Comparison of ENCODE assay signal across 1 cellular context in the genomic region with DNA sequence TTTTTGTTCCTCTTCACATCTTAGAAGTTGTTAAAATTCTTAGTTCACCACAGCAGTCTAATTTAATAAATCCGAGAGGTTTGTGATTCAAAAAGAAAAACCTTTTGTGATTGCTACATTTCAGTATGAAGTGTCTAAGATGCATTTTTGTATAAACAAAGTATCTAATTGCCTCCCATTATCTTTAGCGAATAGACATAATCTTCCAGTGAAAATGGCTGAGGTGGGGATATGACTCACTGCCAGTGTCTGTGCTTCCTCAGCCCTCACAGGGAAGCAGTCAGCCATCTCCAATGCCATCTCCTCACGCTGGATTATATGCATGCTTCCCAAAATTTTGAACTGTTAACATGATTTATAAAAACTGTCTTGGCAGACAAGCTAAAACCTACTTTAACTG.
TF ChIP-seq lines count a peak whose summit lies in the region.

No MANE protein-coding gene starts in this region.

TF ChIP-seq in GM12878, 131 proteins besides CTCF, POLR2A, EP300 and RAD21 (continued from another document):
- TF ChIP-seq, protein P1, sequence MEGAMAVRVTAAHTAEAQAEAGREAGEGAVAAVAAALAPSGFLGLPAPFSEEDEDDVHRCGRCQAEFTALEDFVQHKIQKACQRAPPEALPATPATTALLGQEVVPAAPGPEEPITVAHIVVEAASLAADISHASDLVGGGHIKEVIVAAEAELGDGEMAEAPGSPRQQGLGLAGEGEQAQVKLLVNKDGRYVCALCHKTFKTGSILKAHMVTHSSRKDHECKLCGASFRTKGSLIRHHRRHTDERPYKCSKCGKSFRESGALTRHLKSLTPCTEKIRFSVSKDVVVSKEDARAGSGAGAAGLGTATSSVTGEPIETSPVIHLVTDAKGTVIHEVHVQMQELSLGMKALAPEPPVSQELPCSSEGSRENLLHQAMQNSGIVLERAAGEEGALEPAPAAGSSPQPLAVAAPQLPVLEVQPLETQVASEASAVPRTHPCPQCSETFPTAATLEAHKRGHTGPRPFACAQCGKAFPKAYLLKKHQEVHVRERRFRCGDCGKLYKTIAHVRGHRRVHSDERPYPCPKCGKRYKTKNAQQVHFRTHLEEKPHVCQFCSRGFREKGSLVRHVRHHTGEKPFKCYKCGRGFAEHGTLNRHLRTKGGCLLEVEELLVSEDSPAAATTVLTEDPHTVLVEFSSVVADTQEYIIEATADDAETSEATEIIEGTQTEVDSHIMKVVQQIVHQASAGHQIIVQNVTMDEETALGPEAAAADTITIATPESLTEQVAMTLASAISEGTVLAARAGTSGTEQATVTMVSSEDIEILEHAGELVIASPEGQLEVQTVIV (IDR thresholded peaks at IDR 0.05; ENCODE audit: borderline replicate concordance, partially characterized antibody): no peak
- TF ChIP-seq, protein P2, sequence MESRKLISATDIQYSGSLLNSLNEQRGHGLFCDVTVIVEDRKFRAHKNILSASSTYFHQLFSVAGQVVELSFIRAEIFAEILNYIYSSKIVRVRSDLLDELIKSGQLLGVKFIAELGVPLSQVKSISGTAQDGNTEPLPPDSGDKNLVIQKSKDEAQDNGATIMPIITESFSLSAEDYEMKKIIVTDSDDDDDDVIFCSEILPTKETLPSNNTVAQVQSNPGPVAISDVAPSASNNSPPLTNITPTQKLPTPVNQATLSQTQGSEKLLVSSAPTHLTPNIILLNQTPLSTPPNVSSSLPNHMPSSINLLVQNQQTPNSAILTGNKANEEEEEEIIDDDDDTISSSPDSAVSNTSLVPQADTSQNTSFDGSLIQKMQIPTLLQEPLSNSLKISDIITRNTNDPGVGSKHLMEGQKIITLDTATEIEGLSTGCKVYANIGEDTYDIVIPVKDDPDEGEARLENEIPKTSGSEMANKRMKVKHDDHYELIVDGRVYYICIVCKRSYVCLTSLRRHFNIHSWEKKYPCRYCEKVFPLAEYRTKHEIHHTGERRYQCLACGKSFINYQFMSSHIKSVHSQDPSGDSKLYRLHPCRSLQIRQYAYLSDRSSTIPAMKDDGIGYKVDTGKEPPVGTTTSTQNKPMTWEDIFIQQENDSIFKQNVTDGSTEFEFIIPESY (IDR thresholded peaks at IDR 0.05): no peak
- TF ChIP-seq, protein P3, sequence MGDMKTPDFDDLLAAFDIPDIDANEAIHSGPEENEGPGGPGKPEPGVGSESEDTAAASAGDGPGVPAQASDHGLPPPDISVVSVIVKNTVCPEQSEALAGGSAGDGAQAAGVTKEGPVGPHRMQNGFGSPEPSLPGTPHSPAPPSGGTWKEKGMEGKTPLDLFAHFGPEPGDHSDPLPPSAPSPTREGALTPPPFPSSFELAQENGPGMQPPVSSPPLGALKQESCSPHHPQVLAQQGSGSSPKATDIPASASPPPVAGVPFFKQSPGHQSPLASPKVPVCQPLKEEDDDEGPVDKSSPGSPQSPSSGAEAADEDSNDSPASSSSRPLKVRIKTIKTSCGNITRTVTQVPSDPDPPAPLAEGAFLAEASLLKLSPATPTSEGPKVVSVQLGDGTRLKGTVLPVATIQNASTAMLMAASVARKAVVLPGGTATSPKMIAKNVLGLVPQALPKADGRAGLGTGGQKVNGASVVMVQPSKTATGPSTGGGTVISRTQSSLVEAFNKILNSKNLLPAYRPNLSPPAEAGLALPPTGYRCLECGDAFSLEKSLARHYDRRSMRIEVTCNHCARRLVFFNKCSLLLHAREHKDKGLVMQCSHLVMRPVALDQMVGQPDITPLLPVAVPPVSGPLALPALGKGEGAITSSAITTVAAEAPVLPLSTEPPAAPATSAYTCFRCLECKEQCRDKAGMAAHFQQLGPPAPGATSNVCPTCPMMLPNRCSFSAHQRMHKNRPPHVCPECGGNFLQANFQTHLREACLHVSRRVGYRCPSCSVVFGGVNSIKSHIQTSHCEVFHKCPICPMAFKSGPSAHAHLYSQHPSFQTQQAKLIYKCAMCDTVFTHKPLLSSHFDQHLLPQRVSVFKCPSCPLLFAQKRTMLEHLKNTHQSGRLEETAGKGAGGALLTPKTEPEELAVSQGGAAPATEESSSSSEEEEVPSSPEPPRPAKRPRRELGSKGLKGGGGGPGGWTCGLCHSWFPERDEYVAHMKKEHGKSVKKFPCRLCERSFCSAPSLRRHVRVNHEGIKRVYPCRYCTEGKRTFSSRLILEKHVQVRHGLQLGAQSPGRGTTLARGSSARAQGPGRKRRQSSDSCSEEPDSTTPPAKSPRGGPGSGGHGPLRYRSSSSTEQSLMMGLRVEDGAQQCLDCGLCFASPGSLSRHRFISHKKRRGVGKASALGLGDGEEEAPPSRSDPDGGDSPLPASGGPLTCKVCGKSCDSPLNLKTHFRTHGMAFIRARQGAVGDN (IDR thresholded peaks at IDR 0.05): no peak
- TF ChIP-seq HDAC2 (IDR thresholded peaks at IDR 0.05): no peak
